Comparison of ENCODE assay signal across 21 cellular contexts in genomic region chr16:76387994-76388393, GRCh38.
"Had no signal": no experiment of that assay in that cellular context is flagged by ENCODE, and none has a peak within 500 bp of the region (broad histone marks: within the 10 kb centered on the region; RNA-seq: fewer than 3 reads in every experiment).

No MANE protein-coding gene starts in this region.

- H3K9me3 Mint-ChIP-seq: stimulated activated memory B cell treated with anti-CD40 and anti-IgM and Interleukin-4, amounts not matched to agents 10 μg/mL and 1 μg/mL and 100 μg/mL, for 72 hours; type B pancreatic cell had no signal

- H3K4me1 Mint-ChIP-seq: naive thymus-derived CD4-positive, alpha-beta T cell; stimulated activated memory B cell treated with anti-CD40 and anti-IgM and Interleukin-4, amounts not matched to agents 10 μg/mL and 1 μg/mL and 100 μg/mL, for 72 hours; stimulated activated naive CD8-positive, alpha-beta T cell treated with anti-CD3 and anti-CD28 coated beads, Interleukin-15, amount 100 ng/mL, for 72 hours had no signal

- DNase-seq: islet precursor cell; left ventricle myocardium inferior; midbrain; mucosa of descending colon; naive thymus-derived CD4-positive, alpha-beta T cell; ovary; sigmoid colon; small intestine; spleen; stimulated activated CD4-positive, alpha-beta T cell treated with anti-CD3 and anti-CD28 coated beads, Interleukin-1b, Interleukin-23, amount 100 ng/mL, for 48 hours; stimulated activated CD4-positive, alpha-beta T cell treated with anti-CD3 and anti-CD28 coated beads, Interleukin-2, amount 100 ng/mL, for 48 hours; stimulated activated CD4-positive, alpha-beta T cell treated with anti-CD3 and anti-CD28 coated beads, Interleukin-4, amount 100 ng/mL, for 4 hours; stimulated activated CD8-positive, alpha-beta memory T cell treated with anti-CD3 and anti-CD28 coated beads, Interleukin-4, amount 100 ng/mL, for 48 hours; stimulated activated naive CD4-positive, alpha-beta T cell treated with Interleukin-2 at 50 U/mL for 16 hours; stimulated activated naive CD8-positive, alpha-beta T cell treated with anti-CD3 and anti-CD28 coated beads, Interleukin-15, amount 100 ng/mL, for 72 hours; substantia nigra; uterus had no signal

- H3K36me3 Mint-ChIP-seq: naive thymus-derived CD4-positive, alpha-beta T cell; stimulated activated memory B cell treated with anti-CD40 and anti-IgM and Interleukin-4, amounts not matched to agents 10 μg/mL and 1 μg/mL and 100 μg/mL, for 72 hours; type B pancreatic cell had no signal

- H3K27ac Mint-ChIP-seq: naive thymus-derived CD4-positive, alpha-beta T cell; natural killer cell treated with Interleukin-12 subunit alpha and Interleukin-12 subunit beta and Interleukin-15 and Interleukin-18, amount 100 ng/mL, for 72 hours; progenitor cell of endocrine pancreas; stimulated activated memory B cell treated with anti-CD40 and anti-IgM and Interleukin-4, amounts not matched to agents 10 μg/mL and 1 μg/mL and 100 μg/mL, for 72 hours; stimulated activated naive CD8-positive, alpha-beta T cell treated with anti-CD3 and anti-CD28 coated beads, Interleukin-15, amount 100 ng/mL, for 72 hours; type B pancreatic cell had no signal

- H3K27me3 Mint-ChIP-seq: naive thymus-derived CD4-positive, alpha-beta T cell; natural killer cell treated with Interleukin-12 subunit alpha and Interleukin-12 subunit beta and Interleukin-15 and Interleukin-18, amount 100 ng/mL, for 72 hours; progenitor cell of endocrine pancreas; stimulated activated memory B cell treated with anti-CD40 and anti-IgM and Interleukin-4, amounts not matched to agents 10 μg/mL and 1 μg/mL and 100 μg/mL, for 72 hours; stimulated activated naive CD8-positive, alpha-beta T cell treated with anti-CD3 and anti-CD28 coated beads, Interleukin-15, amount 100 ng/mL, for 72 hours; type B pancreatic cell had no signal

- H3K4me3 Mint-ChIP-seq: naive thymus-derived CD4-positive, alpha-beta T cell; natural killer cell treated with Interleukin-12 subunit alpha and Interleukin-12 subunit beta and Interleukin-15 and Interleukin-18, amount 100 ng/mL, for 72 hours; stimulated activated memory B cell treated with anti-CD40 and anti-IgM and Interleukin-4, amounts not matched to agents 10 μg/mL and 1 μg/mL and 100 μg/mL, for 72 hours; stimulated activated naive CD8-positive, alpha-beta T cell treated with anti-CD3 and anti-CD28 coated beads, Interleukin-15, amount 100 ng/mL, for 72 hours; type B pancreatic cell had no signal

- ATAC-seq: mucosa of descending colon; naive thymus-derived CD4-positive, alpha-beta T cell; natural killer cell treated with Interleukin-12 subunit alpha and Interleukin-12 subunit beta and Interleukin-15 and Interleukin-18, amount 100 ng/mL, for 72 hours; stimulated activated memory B cell treated with anti-CD40 and anti-IgM and Interleukin-4, amounts not matched to agents 10 μg/mL and 1 μg/mL and 100 μg/mL, for 72 hours; stimulated activated naive CD8-positive, alpha-beta T cell treated with anti-CD3 and anti-CD28 coated beads, Interleukin-15, amount 100 ng/mL, for 72 hours had no signal
